8 cellular contexts compared by ENCODE assay signal in the genomic region with DNA sequence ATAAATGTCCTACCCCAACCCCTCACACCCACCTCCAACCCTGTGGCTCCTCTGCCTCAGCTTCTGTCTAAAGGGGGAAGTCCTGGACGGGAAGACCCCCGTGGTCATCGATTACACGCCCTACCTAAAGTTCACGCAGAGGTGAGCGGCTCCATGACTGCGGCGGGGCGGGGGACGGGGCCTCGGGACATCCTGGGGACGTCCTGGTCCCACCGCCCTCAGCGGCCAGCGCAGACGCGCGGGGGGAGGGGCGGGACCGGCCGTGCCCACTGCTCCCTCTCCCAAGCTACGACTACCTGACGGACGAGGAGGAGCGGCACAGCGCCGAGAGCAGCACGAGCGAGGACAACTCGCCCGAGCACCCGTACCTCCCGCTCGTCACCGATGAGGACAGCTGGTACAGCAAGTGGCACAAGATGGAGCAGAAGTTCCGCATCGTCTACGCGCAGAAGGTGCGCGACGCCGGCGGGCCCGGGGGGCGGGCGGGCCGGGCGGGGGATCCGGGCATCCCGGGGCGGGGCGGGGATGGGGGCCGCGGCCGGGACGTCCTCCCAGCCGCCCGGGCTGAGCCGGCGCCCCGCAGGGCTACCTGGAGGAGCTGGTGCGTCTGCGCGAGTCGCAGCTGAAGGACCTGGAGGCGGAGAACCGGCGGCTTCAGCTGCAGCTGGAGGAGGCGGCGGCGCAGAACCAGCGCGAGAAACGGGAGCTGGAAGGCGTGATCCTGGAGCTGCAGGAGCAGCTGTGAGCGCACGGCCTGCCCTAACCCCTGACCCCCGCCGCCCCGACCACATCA. TPM values are rescaled to one million over a fixed set of nuclear protein-coding genes. Genes with fewer than 3 reads are reported as not detected.
A peak's percentile ranks its signal among the peaks of the same experiment; 100 is the strongest.
DNase-seq lines count a peak whose midpoint lies in the region; ATAC-seq lines count a peak whose summit lies in the region.

No MANE protein-coding gene starts in this region.

- ATAC-seq in GM21423 (IDR thresholded peaks at IDR 0.05; ENCODE audit: unreplicated experiment): no peak
- no peak for ATAC-seq in HG02763 (IDR thresholded peaks at IDR 0.05; ENCODE audit: unreplicated experiment)
- no peak for ATAC-seq in GM18867 (IDR thresholded peaks at IDR 0.05; ENCODE audit: unreplicated experiment)

- in situ Hi-C loops in Caki2 (cut with HindIII; ENCODE audit: low pct_unique_long_range_greater_than_20kb, low sequenced_read_pairs): no loop called here

- peak; percentile 50 for DNase-seq in Caki2 (ENCODE audit: low read depth)
- peak; percentile 27 for DNase-seq in Jurkat, Clone E6-1 (ENCODE audit: low read depth, low spot score)
- peak; percentile 51 for DNase-seq in activated T-cell treated with anti-CD3 and anti-CD28 coated beads for 48 hours (ENCODE audit: low read depth)
- peak; percentile 35 for DNase-seq in glomerular visceral epithelial cell (ENCODE audit: extremely low spot score)
- peak; percentile 54 to 68 for DNase-seq in stimulated activated CD4-positive, alpha-beta T cell treated with anti-CD3 and anti-CD28 coated beads, Interleukin-2, amount 100 ng/mL, for 24 hours

- H3K4me3 ChIP-seq in Jurkat, Clone E6-1 (ENCODE audit: low read length): peak overlapping the region; percentile 49

RNA-seq across cellular contexts. Expression of a gene that starts 6.7 kb away (rescaled TPM):
- 2.2 TPM in 1 of 2 replicates, not detected in the other for total RNA-seq in Caki2 (2014; rRNA removed; shearing (Covaris generic); ENCODE audit: low replicate concordance)
- polyA plus RNA-seq in Jurkat, Clone E6-1 (2012; ENCODE audit: insufficient read depth, insufficient read length): 2.1 TPM

RNA-seq across cellular contexts. Expression of a gene that starts 9.6 kb away (rescaled TPM):
- 223 and 249 TPM in 2 replicates for total RNA-seq in Caki2 (2014; rRNA removed; shearing (Covaris generic); ENCODE audit: low replicate concordance)
- 179 TPM for polyA plus RNA-seq in Jurkat, Clone E6-1 (2012; ENCODE audit: insufficient read depth, insufficient read length)

RNA-seq across cellular contexts. Expression of a gene that starts 30.0 kb away (rescaled TPM):
- total RNA-seq in Caki2 (2014; rRNA removed; shearing (Covaris generic); ENCODE audit: low replicate concordance): 454 and 543 TPM in 2 replicates
- polyA plus RNA-seq in Jurkat, Clone E6-1 (2012; ENCODE audit: insufficient read depth, insufficient read length): 86.8 TPM

RNA-seq across cellular contexts. Expression of a gene that starts 47.1 kb away (rescaled TPM):
- total RNA-seq in Caki2 (2014; rRNA removed; shearing (Covaris generic); ENCODE audit: low replicate concordance): not detected in 2 replicates
- polyA plus RNA-seq in Jurkat, Clone E6-1 (2012; ENCODE audit: insufficient read depth, insufficient read length): not detected

RNA-seq across cellular contexts. Expression of a gene that starts 48.6 kb away (rescaled TPM):
- 8.3 and 14.4 TPM in 2 replicates for total RNA-seq in Caki2 (2014; rRNA removed; shearing (Covaris generic); ENCODE audit: low replicate concordance)
- 14.3 TPM for polyA plus RNA-seq in Jurkat, Clone E6-1 (2012; ENCODE audit: insufficient read depth, insufficient read length)
